ENCODE assay signal across 1 cellular context in the genomic region with DNA sequence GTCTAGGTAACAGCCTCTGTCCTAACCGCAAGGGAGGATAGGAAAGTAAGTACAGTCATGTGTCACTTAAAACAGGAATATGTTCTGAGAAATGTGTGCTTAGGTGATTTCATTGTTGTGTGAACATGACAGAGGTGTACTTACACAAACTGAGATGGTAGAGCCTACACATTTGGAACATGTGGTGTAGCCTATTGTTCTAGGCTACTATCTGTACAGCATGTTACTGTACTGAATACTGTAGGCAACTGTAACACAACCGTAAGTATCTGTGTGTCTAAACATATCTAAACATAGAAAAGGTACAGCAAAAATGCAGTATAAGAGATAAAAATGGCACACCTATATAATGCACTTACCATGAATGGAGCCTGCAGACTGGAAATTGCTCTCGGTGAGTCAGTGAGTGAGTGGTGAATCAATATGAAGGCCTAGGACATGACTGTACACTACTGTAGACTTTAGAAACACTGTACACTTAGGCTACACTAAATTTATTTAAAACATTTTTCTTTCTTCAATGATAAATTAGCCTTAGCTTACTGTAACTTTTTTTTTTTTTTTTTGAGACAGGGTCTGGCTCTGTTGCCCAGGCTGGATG.
TF ChIP-seq lines count a peak whose summit lies in the region.

No MANE protein-coding gene starts in this region.

TF ChIP-seq in K562, 482 proteins besides CTCF, POLR2A, EP300 and RAD21:
- TF ChIP-seq TSC22D4 (tag; IDR thresholded peaks at IDR 0.05) = no peak
